Comparison of ENCODE assay signal across 1 cellular context in the genomic region with DNA sequence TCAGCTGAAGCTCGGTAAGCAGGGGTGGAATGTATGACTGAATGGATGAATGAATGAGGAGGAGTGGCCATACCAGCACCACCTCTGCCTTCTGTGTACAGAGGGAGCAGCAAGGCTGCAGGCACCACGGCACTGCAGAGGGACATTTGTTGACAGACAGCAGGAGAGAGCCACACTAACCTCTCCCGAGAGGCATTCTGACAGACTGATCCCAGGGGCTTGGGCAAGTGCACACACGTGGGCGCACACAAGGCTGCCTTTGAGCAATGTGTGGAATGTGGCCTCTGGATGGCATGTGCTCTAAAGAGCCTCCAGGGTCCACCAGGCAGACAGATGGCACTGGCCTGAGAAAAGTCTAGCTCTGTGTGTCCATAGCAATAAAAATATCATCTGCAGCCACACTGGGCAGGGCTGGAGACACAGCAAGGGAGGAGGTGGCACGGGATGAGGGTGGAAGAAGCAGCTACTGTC.
TF ChIP-seq lines count a peak whose summit lies in the region.

No MANE protein-coding gene starts in this region.

TF ChIP-seq in HepG2, 621 proteins besides CTCF, POLR2A, EP300 and RAD21 (continued from another document and continues in another):
- TF ChIP-seq U2AF2 (IDR thresholded peaks at IDR 0.05; ENCODE audit: low read depth, low read length), result no peak
- TF ChIP-seq ZNF263 (CRISPR knock-in tag; IDR thresholded peaks at IDR 0.05), result no peak
- no peak for TF ChIP-seq AGO2 (optimal IDR thresholded peaks at IDR 0.05; ENCODE audit: low read depth, low read length)
- TF ChIP-seq FOXK1 (CRISPR knock-in tag; IDR thresholded peaks at IDR 0.05; ENCODE audit: borderline replicate concordance, low read depth), result no peak
- TF ChIP-seq NCOA2 (CRISPR knock-in tag; IDR thresholded peaks at IDR 0.05), result 0 out of 2 replicates have a peak, but pooled peaks have one; percentile 21
- no peak for TF ChIP-seq MAFF (IDR thresholded peaks at IDR 0.05; ENCODE audit: low read depth, low read length)
- no peak for TF ChIP-seq DZIP1 (CRISPR knock-in tag; IDR thresholded peaks at IDR 0.05)
- no peak for TF ChIP-seq KLF11 (CRISPR knock-in tag; IDR thresholded peaks at IDR 0.05)
- TF ChIP-seq AFF4 (CRISPR knock-in tag; IDR thresholded peaks at IDR 0.05), result no peak
- TF ChIP-seq FOXK2 (IDR thresholded peaks at IDR 0.05), result no peak
- no peak for TF ChIP-seq PATZ1 (CRISPR knock-in tag; IDR thresholded peaks at IDR 0.05)
- no peak for TF ChIP-seq NR3C1 (CRISPR knock-in tag; IDR thresholded peaks at IDR 0.05)
- no peak for TF ChIP-seq ZBTB34 (CRISPR knock-in tag; IDR thresholded peaks at IDR 0.05)
- TF ChIP-seq ZNF543 (CRISPR knock-in tag; IDR thresholded peaks at IDR 0.05), result no peak
- no peak for TF ChIP-seq ZNF747 (CRISPR knock-in tag; IDR thresholded peaks at IDR 0.05; ENCODE audit: borderline replicate concordance)
- no peak for TF ChIP-seq ZNF556 (CRISPR knock-in tag; IDR thresholded peaks at IDR 0.05; ENCODE audit: borderline replicate concordance)
- no peak for TF ChIP-seq ZBTB2 (CRISPR knock-in tag; IDR thresholded peaks at IDR 0.05; ENCODE audit: low read depth)
- no peak for TF ChIP-seq ZFAT (CRISPR knock-in tag; conservative IDR thresholded peaks at IDR 0.05)
- TF ChIP-seq ZBTB44 (CRISPR knock-in tag; IDR thresholded peaks at IDR 0.05), result no peak
- TF ChIP-seq RBFOX2 (IDR thresholded peaks at IDR 0.05; ENCODE audit: low read depth, low read length), result no peak
- TF ChIP-seq ZNF597 (CRISPR knock-in tag; IDR thresholded peaks at IDR 0.05), result no peak
- no peak for TF ChIP-seq NFE2L1 (CRISPR knock-in tag; IDR thresholded peaks at IDR 0.05; ENCODE audit: borderline replicate concordance)
- TF ChIP-seq, protein P1, sequence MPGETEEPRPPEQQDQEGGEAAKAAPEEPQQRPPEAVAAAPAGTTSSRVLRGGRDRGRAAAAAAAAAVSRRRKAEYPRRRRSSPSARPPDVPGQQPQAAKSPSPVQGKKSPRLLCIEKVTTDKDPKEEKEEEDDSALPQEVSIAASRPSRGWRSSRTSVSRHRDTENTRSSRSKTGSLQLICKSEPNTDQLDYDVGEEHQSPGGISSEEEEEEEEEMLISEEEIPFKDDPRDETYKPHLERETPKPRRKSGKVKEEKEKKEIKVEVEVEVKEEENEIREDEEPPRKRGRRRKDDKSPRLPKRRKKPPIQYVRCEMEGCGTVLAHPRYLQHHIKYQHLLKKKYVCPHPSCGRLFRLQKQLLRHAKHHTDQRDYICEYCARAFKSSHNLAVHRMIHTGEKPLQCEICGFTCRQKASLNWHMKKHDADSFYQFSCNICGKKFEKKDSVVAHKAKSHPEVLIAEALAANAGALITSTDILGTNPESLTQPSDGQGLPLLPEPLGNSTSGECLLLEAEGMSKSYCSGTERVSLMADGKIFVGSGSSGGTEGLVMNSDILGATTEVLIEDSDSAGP (CRISPR knock-in tag; IDR thresholded peaks at IDR 0.05; ENCODE audit: borderline replicate concordance), result no peak; the same call in 1 of the 2 replicates
- no peak; the same call in 1 of the 2 replicates for TF ChIP-seq HOXA3 (CRISPR knock-in tag; IDR thresholded peaks at IDR 0.05)
- no peak for TF ChIP-seq ZNF770 (CRISPR knock-in tag; IDR thresholded peaks at IDR 0.05)
- no peak for TF ChIP-seq ZNF484 (CRISPR knock-in tag; IDR thresholded peaks at IDR 0.05; ENCODE audit: borderline replicate concordance, low read depth)
- TF ChIP-seq, protein P2, sequence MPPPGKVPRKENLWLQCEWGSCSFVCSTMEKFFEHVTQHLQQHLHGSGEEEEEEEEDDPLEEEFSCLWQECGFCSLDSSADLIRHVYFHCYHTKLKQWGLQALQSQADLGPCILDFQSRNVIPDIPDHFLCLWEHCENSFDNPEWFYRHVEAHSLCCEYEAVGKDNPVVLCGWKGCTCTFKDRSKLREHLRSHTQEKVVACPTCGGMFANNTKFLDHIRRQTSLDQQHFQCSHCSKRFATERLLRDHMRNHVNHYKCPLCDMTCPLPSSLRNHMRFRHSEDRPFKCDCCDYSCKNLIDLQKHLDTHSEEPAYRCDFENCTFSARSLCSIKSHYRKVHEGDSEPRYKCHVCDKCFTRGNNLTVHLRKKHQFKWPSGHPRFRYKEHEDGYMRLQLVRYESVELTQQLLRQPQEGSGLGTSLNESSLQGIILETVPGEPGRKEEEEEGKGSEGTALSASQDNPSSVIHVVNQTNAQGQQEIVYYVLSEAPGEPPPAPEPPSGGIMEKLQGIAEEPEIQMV (CRISPR knock-in tag; IDR thresholded peaks at IDR 0.05; ENCODE audit: low read depth), result no peak
- TF ChIP-seq, protein P3, sequence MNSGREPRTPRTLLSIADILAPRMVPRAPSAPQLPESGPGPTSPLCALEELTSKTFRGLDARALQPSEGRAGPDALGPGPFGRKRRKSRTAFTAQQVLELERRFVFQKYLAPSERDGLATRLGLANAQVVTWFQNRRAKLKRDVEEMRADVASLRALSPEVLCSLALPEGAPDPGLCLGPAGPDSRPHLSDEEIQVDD (CRISPR knock-in tag; IDR thresholded peaks at IDR 0.05; ENCODE audit: borderline replicate concordance), result no peak
- TF ChIP-seq ZNF652 (CRISPR knock-in tag; IDR thresholded peaks at IDR 0.05; ENCODE audit: borderline replicate concordance, low read depth), result no peak
- no peak for TF ChIP-seq ZNF296 (CRISPR knock-in tag; conservative IDR thresholded peaks at IDR 0.05)
- no peak for TF ChIP-seq ZBTB1 (CRISPR knock-in tag; IDR thresholded peaks at IDR 0.05; ENCODE audit: borderline replicate concordance)
- TF ChIP-seq ESRRA (CRISPR knock-in tag; IDR thresholded peaks at IDR 0.05; ENCODE audit: low read depth), result no peak
- TF ChIP-seq SMYD3 (CRISPR knock-in tag; IDR thresholded peaks at IDR 0.05), result no peak
- TF ChIP-seq, protein P4, sequence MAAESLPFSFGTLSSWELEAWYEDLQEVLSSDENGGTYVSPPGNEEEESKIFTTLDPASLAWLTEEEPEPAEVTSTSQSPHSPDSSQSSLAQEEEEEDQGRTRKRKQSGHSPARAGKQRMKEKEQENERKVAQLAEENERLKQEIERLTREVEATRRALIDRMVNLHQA (CRISPR knock-in tag; IDR thresholded peaks at IDR 0.05), result no peak
